8 cellular contexts compared by ENCODE assay signal in genomic region chr1:108512239-108513071, GRCh38. TPM values are rescaled to one million over a fixed set of nuclear protein-coding genes. Genes with fewer than 3 reads are reported as not detected.
DNase-seq lines count a peak whose midpoint lies in the region; ATAC-seq and TF ChIP-seq lines count a peak whose summit lies in the region.

No MANE protein-coding gene starts in this region.

- ATAC-seq in HG02759 (IDR thresholded peaks at IDR 0.05; ENCODE audit: unreplicated experiment) (no peak), GM18870 (IDR thresholded peaks at IDR 0.05; ENCODE audit: unreplicated experiment) (no peak)

- DNase-seq in G401 (ENCODE audit: low spot score) (peak; percentile 61), RPMI8226 (peak; percentile 13), fibroblast of mammary gland (ENCODE audit: low read depth) (peak; percentile 55), ovary (no peak), HuH-7.5 (ENCODE audit: low spot score) (no peak)
- DNase-seq in Jurkat, Clone E6-1 (ENCODE audit: low read depth, low spot score): peak; percentile 48

- H3K27ac ChIP-seq in ovary: no peak overlapping the region

- no peaks in the 10 kb centered on the region for H3K4me1 ChIP-seq in ovary (ENCODE audit: insufficient read depth)

- 26 to 43% (median 31%) methylated on average over 6 of the region's 6 CpGs for WGBS in ovary, 3 donors

- intact Hi-C loops in ovary (cut with DNase I): loop anchor here (5.0 to 10.0 kb wide), 3 partner anchors 130 to 382 kb away; no protein-coding TSS in a partner anchor

- in situ Hi-C loops in G401 (cut with HindIII; ENCODE audit: low sequenced_read_pairs): no loop called here

- no peaks in the 10 kb centered on the region for H3K9me3 ChIP-seq in ovary

- no peak for TF ChIP-seq EP300 in ovary (IDR thresholded peaks at IDR 0.05)

- H3K27me3 ChIP-seq in ovary: no peaks in the 10 kb centered on the region

- H3K36me3 ChIP-seq in ovary: no peaks in the 10 kb centered on the region

- peak; percentile 92 for TF ChIP-seq CTCF in fibroblast of mammary gland (conservative IDR thresholded peaks at IDR 0.05; ENCODE audit: control insufficient read depth, insufficient read depth, low read depth, low read length)
- peak; percentile 38 to 89 (median 78) for TF ChIP-seq CTCF in ovary (IDR thresholded peaks at IDR 0.05)

- no peak overlapping the region for H3K4me3 ChIP-seq in Jurkat, Clone E6-1 (ENCODE audit: low read length)
- H3K4me3 ChIP-seq in fibroblast of mammary gland (ENCODE audit: control insufficient read depth, low read depth, low read length) (no peak overlapping the region), ovary (no peak overlapping the region)

- TF ChIP-seq POLR2A in ovary (IDR thresholded peaks at IDR 0.05): no peak

RNA-seq across cellular contexts. Expression of gene EEIG2, which starts 47.4 kb away (rescaled TPM):
- total RNA-seq in G401 (2014; rRNA removed; shearing (Covaris generic)): 14.7 and 16.5 TPM in 2 replicates
- 11.3 TPM for polyA plus RNA-seq in Jurkat, Clone E6-1 (2012; ENCODE audit: insufficient read depth, insufficient read length)
- 10 to 100 TPM in 6 of 7 donors, 1 to 10 TPM in 1; 7.7 to 37.8 (median 11.5) TPM for total RNA-seq in ovary
- 10 to 100 TPM in 1 of 2 donors, 1 to 10 TPM in 1; 5.3 to 11.3 TPM for polyA plus RNA-seq in ovary

Comparison
In these comparisons a context has a peak if more than half of its experiments do, and no peak if none do; other contexts are left out.
1. DNase-seq: peak in G401 (single experiment), Jurkat, Clone E6-1 (single experiment), RPMI8226 (single experiment) and fibroblast of mammary gland (single experiment); none in ovary (0 of 5) and HuH-7.5 (single experiment).